ENCODE assay signal across 1 cellular context in the genomic region with DNA sequence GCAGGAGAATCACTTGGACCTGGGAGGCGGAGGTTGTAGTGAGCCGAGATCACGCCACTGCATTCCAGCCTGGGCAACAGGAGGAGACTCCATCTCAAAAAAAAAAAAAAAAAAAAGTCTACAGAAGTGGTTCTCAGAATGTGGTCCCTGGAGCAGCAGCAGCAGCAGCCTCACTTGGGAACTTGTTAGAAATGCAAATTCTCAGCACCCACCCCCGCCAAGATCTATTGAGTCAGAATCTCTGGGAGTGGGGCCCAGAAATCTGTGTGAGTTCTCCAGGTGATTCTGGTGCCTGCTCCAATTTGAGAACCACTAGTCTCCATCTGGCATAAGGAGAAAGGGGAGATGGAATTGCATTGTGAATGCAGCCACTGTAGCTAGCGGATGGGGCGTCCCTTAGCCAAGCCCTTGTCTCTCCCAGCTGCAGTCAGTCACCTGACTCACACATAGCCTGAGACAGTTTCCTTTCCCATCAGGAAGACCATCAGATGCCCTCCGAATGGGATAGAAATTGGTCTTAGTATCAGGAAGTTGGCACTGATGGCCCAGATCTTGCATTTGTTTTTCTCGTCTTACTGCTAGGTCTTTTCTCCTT.
A peak's percentile ranks its signal among the peaks of the same experiment; 100 is the strongest.
TF ChIP-seq lines count a peak whose summit lies in the region.

No MANE protein-coding gene starts in this region.

TF ChIP-seq in H1, 55 proteins besides CTCF, POLR2A, EP300 and RAD21:
- no peak for TF ChIP-seq NANOG (IDR thresholded peaks at IDR 0.05; ENCODE audit: insufficient read depth, low read depth, low read length, poor library complexity, severe bottlenecking)
- TF ChIP-seq, protein P1, sequence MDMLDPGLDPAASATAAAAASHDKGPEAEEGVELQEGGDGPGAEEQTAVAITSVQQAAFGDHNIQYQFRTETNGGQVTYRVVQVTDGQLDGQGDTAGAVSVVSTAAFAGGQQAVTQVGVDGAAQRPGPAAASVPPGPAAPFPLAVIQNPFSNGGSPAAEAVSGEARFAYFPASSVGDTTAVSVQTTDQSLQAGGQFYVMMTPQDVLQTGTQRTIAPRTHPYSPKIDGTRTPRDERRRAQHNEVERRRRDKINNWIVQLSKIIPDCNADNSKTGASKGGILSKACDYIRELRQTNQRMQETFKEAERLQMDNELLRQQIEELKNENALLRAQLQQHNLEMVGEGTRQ (IDR thresholded peaks at IDR 0.05; ENCODE audit: low read length) = peak; percentile 35; the same call in 1 of the 2 replicates
